In genomic region chr5:65951330-65951729, GRCh38 we compare ENCODE assay signal across 30 cellular contexts.
"Had no signal": no experiment of that assay in that cellular context is flagged by ENCODE, and none has a peak within 500 bp of the region (broad histone marks: within the 10 kb centered on the region; RNA-seq: fewer than 3 reads in every experiment).

No MANE protein-coding gene starts in this region.

- H3K9me3 ChIP-seq: adrenal gland, MG63, SJSA1 had no signal

- H3K9me3 Mint-ChIP-seq: activated naive CD8-positive, alpha-beta T cell treated with anti-CD3 and anti-CD28 coated beads, Interleukin-2, amount 10 ng/mL, durations not matched to agents 7 days and 5 days; activated T-helper 1 cell treated with anti-CD3 and anti-CD28 coated beads, Interleukin-12 subunit alpha, Interleukin-12 subunit beta, Interleukin-2, Interleukin-4 antibody, amounts not matched to agents 30 ng/mL and 10 ng/mL and 1 ng/mL, durations not matched to agents 14 hours and 24 hours and 36 hours; T-helper 1 cell treated with Interleukin-12 subunit alpha and Interleukin-12 subunit beta and Interleukin-4 antibody, amounts not matched to agents 30 μg/mL and 1 μg/mL, for 36 hours had no signal

- H3K27me3 Mint-ChIP-seq: activated naive CD8-positive, alpha-beta T cell treated with anti-CD3 and anti-CD28 coated beads, Interleukin-2, amount 10 ng/mL, durations not matched to agents 7 days and 5 days had no signal

- H3K4me1 ChIP-seq: SJSA1 had no signal

- H3K4me3 ChIP-seq: adrenal gland, MG63, SJSA1 had no signal

- ATAC-seq: activated CD8-positive, alpha-beta T cell treated with anti-CD3 and anti-CD28 coated beads, Interleukin-2, amount 10 ng/mL, durations not matched to agents 7 days and 5 days; SK-N-SH treated with all-trans-retinoic acid at 6 μM for 48 hours; WTC11 had no signal

- H3K27ac ChIP-seq: adrenal gland, SJSA1 had no signal

- H3K27me3 ChIP-seq: adrenal gland, MG63, SJSA1 had no signal

- H3K27ac Mint-ChIP-seq: activated CD8-positive, alpha-beta T cell treated with anti-CD3 and anti-CD28 coated beads, Interleukin-2, amount 10 ng/mL, durations not matched to agents 7 days and 5 days; activated naive CD8-positive, alpha-beta T cell treated with anti-CD3 and anti-CD28 coated beads, Interleukin-2, amount 10 ng/mL, durations not matched to agents 7 days and 5 days; activated T-helper 1 cell treated with anti-CD3 and anti-CD28 coated beads, Interleukin-12 subunit alpha, Interleukin-12 subunit beta, Interleukin-2, Interleukin-4 antibody, amounts not matched to agents 30 ng/mL and 10 ng/mL and 1 ng/mL, durations not matched to agents 14 hours and 24 hours and 36 hours; T-helper 1 cell treated with Interleukin-12 subunit alpha and Interleukin-12 subunit beta and Interleukin-4 antibody, amounts not matched to agents 30 μg/mL and 1 μg/mL, for 36 hours; WTC11 had no signal

- DNase-seq: activated CD4-positive, alpha-beta T cell treated with anti-CD3 and anti-CD28 coated beads for 48 hours; activated CD4-positive, alpha-beta T cell treated with anti-CD3 and anti-CD28 coated beads, Interleukin-2, amount 50 U/mL, for 4 hours; activated CD4-positive, CD25-positive, alpha-beta regulatory T cell treated with anti-CD3 and anti-CD28 coated beads, Interleukin-2, amount 50 U/mL, for 72 hours; activated CD8-positive, alpha-beta memory T cell treated with anti-CD3 and anti-CD28 coated beads, Interleukin-2, amount 50 U/mL, for 48 hours; activated CD8-positive, alpha-beta T cell treated with anti-CD3 and anti-CD28 coated beads, Interleukin-2, amount 10 ng/mL, durations not matched to agents 7 days and 5 days; activated effector memory CD4-positive, alpha-beta T cell treated with Interleukin-2 at 50 U/mL for 16 hours; activated naive CD4-positive, alpha-beta T cell; activated naive CD8-positive, alpha-beta T cell treated with anti-CD3 and anti-CD28 coated beads, Interleukin-2, amount 10 ng/mL, durations not matched to agents 7 days and 5 days; activated T-cell treated with anti-CD3 and anti-CD28 coated beads, Interleukin-2, amount 50 U/mL, for 1 hour; adrenal gland; anterior cingulate cortex; cerebellar nuclear complex; MG63; NCI-H1092 treated with DMSO at 0.1 percent for 48 hours; NCI-H1417 treated with DMSO at 0.1 percent for 48 hours; NCI-H1694; NCI-H2029; NCI-H2107; NCI-H2171 treated with DMSO at 0.1 percent for 48 hours; NCI-H345; NCI-H510A; NCI-H526 treated with DMSO at 0.1 percent for 48 hours; NK-92 treated with Interleukin-12 subunit alpha and Interleukin-12 subunit beta, amount 100 ng/mL, for 24 hours; OCI-M1; SHP77 had no signal

- H3K4me1 Mint-ChIP-seq: activated naive CD8-positive, alpha-beta T cell treated with anti-CD3 and anti-CD28 coated beads, Interleukin-2, amount 10 ng/mL, durations not matched to agents 7 days and 5 days had no signal

- H3K36me3 ChIP-seq: adrenal gland had no signal

- H3K4me3 Mint-ChIP-seq: activated CD8-positive, alpha-beta T cell treated with anti-CD3 and anti-CD28 coated beads, Interleukin-2, amount 10 ng/mL, durations not matched to agents 7 days and 5 days; activated naive CD8-positive, alpha-beta T cell treated with anti-CD3 and anti-CD28 coated beads, Interleukin-2, amount 10 ng/mL, durations not matched to agents 7 days and 5 days; activated T-helper 1 cell treated with anti-CD3 and anti-CD28 coated beads, Interleukin-12 subunit alpha, Interleukin-12 subunit beta, Interleukin-2, Interleukin-4 antibody, amounts not matched to agents 30 ng/mL and 10 ng/mL and 1 ng/mL, durations not matched to agents 14 hours and 24 hours and 36 hours; T-helper 1 cell treated with Interleukin-12 subunit alpha and Interleukin-12 subunit beta and Interleukin-4 antibody, amounts not matched to agents 30 μg/mL and 1 μg/mL, for 36 hours; WTC11 had no signal
